8 cellular contexts compared by ENCODE assay signal in genomic region chr7:105016083-105017075, GRCh38. TPM values are rescaled to one million over a fixed set of nuclear protein-coding genes. Genes with fewer than 3 reads are reported as not detected.
DNase-seq lines count a peak whose midpoint lies in the region; ATAC-seq and TF ChIP-seq lines count a peak whose summit lies in the region.

No MANE protein-coding gene starts in this region.

- H3K36me3 Mint-ChIP-seq in activated T-cell treated with anti-CD3 and anti-CD28 coated beads, Interleukin-2, amount 50 U/mL, for 72 hours (ENCODE audit: insufficient read depth in 2 of 2): peaks cover 20 to 32% of the 10 kb centered on the region in 2 donors
- H3K36me3 Mint-ChIP-seq in activated naive CD4-positive, alpha-beta T cell treated with anti-CD3 and anti-CD28 coated beads, Interleukin-2, amount 50 U/mL, for 72 hours: peaks cover 35 to 69% of the 10 kb centered on the region in 2 donors

- H3K27ac ChIP-seq in layer of hippocampus (ENCODE audit: low read depth, low read length): peak overlapping the region; percentile 43
- H3K27ac ChIP-seq in tibial nerve: peak overlapping the region; percentile 99 to 100 (median 100)

- intact Hi-C loops in lower leg skin (cut with DNase I; ENCODE audit: low total_unique reads): no loop called here

- H3K27ac Mint-ChIP-seq in activated T-cell treated with anti-CD3 and anti-CD28 coated beads, Interleukin-2, amount 50 U/mL, for 72 hours: peak overlapping the region; percentile 100
- peak overlapping the region; percentile 100 for H3K27ac Mint-ChIP-seq in activated naive CD4-positive, alpha-beta T cell treated with anti-CD3 and anti-CD28 coated beads, Interleukin-2, amount 50 U/mL, for 72 hours

- H3K4me1 ChIP-seq in tibial nerve: peaks cover 0 to 48% (median 23%) of the 10 kb centered on the region in 4 donors

- H3K27me3 ChIP-seq in layer of hippocampus (ENCODE audit: control insufficient read depth, insufficient read depth, low read length) (no peaks in the 10 kb centered on the region), tibial nerve (no peaks in the 10 kb centered on the region)

- H3K4me1 Mint-ChIP-seq in activated T-cell treated with anti-CD3 and anti-CD28 coated beads, Interleukin-2, amount 50 U/mL, for 72 hours (ENCODE audit: low read depth): peaks cover 38% of the 10 kb centered on the region

- no peaks in the 10 kb centered on the region for H3K9me3 ChIP-seq in tibial nerve

- no peaks in the 10 kb centered on the region for H3K9me3 Mint-ChIP-seq in activated T-cell treated with anti-CD3 and anti-CD28 coated beads, Interleukin-2, amount 50 U/mL, for 72 hours
- H3K9me3 Mint-ChIP-seq in activated naive CD4-positive, alpha-beta T cell treated with anti-CD3 and anti-CD28 coated beads, Interleukin-2, amount 50 U/mL, for 72 hours: no peaks in the 10 kb centered on the region

- DNase-seq in activated T-cell treated with anti-CD3 and anti-CD28 coated beads, Interleukin-2, amount 50 U/mL, for 72 hours: no peak
- no peak for DNase-seq in activated T-cell treated with anti-CD3 and anti-CD28 coated beads for 4 hours
- DNase-seq in activated naive CD4-positive, alpha-beta T cell treated with anti-CD3 and anti-CD28 coated beads, Interleukin-2, amount 50 U/mL, for 72 hours (ENCODE audit: low spot score in 2 of 2): no peak
- DNase-seq in tibial nerve (ENCODE audit: low spot score in 2 of 2): no peak
- no peak for DNase-seq in kidney glomerular epithelial cell (lab: John Stamatoyannopoulos, UW)
- no peak for DNase-seq in lower leg skin (ENCODE audit: low spot score in 2 of 2)

- H3K4me3 ChIP-seq in tibial nerve: peak overlapping the region; percentile 80 to 98 (median 87)
- H3K4me3 ChIP-seq in lower leg skin (ENCODE audit: low read depth, poor library complexity, severe bottlenecking): no peak overlapping the region

- TF ChIP-seq EP300 in tibial nerve (IDR thresholded peaks at IDR 0.05): no peak

- TF ChIP-seq CTCF in tibial nerve (IDR thresholded peaks at IDR 0.05): no peak
- no peak for TF ChIP-seq CTCF in lower leg skin (IDR thresholded peaks at IDR 0.05)

- ATAC-seq in activated T-cell treated with anti-CD3 and anti-CD28 coated beads, Interleukin-2, amount 50 U/mL, for 72 hours (replicated peaks in 1 of 2): no peak
- no peak for ATAC-seq in activated naive CD4-positive, alpha-beta T cell treated with anti-CD3 and anti-CD28 coated beads, Interleukin-2, amount 50 U/mL, for 72 hours
- no peak for ATAC-seq in HG03135 (IDR thresholded peaks at IDR 0.05; ENCODE audit: unreplicated experiment)

- no peaks in the 10 kb centered on the region for H3K36me3 ChIP-seq in tibial nerve

- no peaks in the 10 kb centered on the region for H3K27me3 Mint-ChIP-seq in activated T-cell treated with anti-CD3 and anti-CD28 coated beads, Interleukin-2, amount 50 U/mL, for 72 hours (ENCODE audit: low read depth)

- WGBS in tibial nerve, 2 donors: 6 to 10% methylated on average over 6 of the region's 6 CpGs
- 11 to 17% methylated on average over 6 of the region's 6 CpGs for WGBS in lower leg skin, 2 donors

- H3K4me3 Mint-ChIP-seq in activated T-cell treated with anti-CD3 and anti-CD28 coated beads, Interleukin-2, amount 50 U/mL, for 72 hours: peak overlapping the region; percentile 99 to 100

- no peak for TF ChIP-seq POLR2A in tibial nerve (IDR thresholded peaks at IDR 0.05)
- TF ChIP-seq POLR2A in lower leg skin (IDR thresholded peaks at IDR 0.05): no peak

RNA-seq across cellular contexts. Expression of gene KMT2E, which starts 2.4 kb away (rescaled TPM):
- 100 to 1,000 TPM in 1 of 2 donors, 10 to 100 TPM in 1; 96.4 to 112 TPM for total RNA-seq in activated T-cell treated with anti-CD3 and anti-CD28 coated beads, Interleukin-2, amount 50 U/mL, for 72 hours
- 100 to 1,000 TPM; 105 to 122 TPM for total RNA-seq in activated naive CD4-positive, alpha-beta T cell treated with anti-CD3 and anti-CD28 coated beads, Interleukin-2, amount 50 U/mL, for 72 hours
- total RNA-seq in tibial nerve: 100 to 1,000 TPM in 3 of 4 donors, 10 to 100 TPM in 1; 91.4 to 141 (median 132) TPM
- total RNA-seq in lower leg skin: 100 to 1,000 TPM in 3 of 4 donors, 10 to 100 TPM in 1; 86.4 to 130 (median 114) TPM
